Comparison of ENCODE assay signal across 34 cellular contexts in the genomic region with DNA sequence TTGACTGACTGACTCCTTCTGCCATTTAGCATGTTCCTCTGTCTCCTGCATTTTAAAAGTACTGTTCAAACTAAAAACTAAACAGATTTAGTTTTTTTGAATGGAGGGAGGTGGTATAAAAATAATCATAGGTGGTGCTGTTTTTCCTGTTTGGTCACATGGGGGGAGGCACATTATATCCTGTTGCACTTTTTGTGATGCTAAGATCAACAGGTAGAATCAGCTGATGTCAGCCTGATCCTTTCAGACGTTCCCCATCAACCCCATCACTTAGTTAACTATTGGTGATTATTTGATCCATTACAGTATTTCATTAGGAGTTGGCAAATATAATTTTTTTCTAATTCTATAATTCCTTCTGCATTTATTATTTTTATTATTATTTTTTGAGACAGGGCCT.
"Had no signal": no experiment of that assay in that cellular context is flagged by ENCODE, and none has a peak within 500 bp of the region (broad histone marks: within the 10 kb centered on the region; RNA-seq: fewer than 3 reads in every experiment).

No MANE protein-coding gene starts in this region.

- H3K36me3 ChIP-seq: MG63 had no signal

- H3K27ac ChIP-seq: KMS-11 had no signal

- H3K4me3 ChIP-seq: MG63 had no signal

- H3K9me3 ChIP-seq: MG63 had no signal

- DNase-seq: Karpas-422, Kasumi-1, MG63, MM.1S, MV-4-11, NCI-H1048, NCI-H1092, NCI-H1092 treated with DMSO at 0.1 percent for 48 hours, NCI-H1105, NCI-H1105 treated with DMSO at 0.1 percent for 48 hours, NCI-H1417, NCI-H1417 treated with DMSO at 0.1 percent for 48 hours, NCI-H1436, NCI-H1436 treated with DMSO at 0.1 percent for 48 hours, NCI-H1694, NCI-H1694 treated with DMSO at 0.1 percent for 48 hours, NCI-H187, NCI-H187 treated with DMSO at 0.1 percent for 48 hours, NCI-H1930, NCI-H2029, NCI-H2029 treated with DMSO at 0.1 percent for 48 hours, NCI-H2081, NCI-H2081 treated with DMSO at 0.1 percent for 48 hours, NCI-H2107, NCI-H2171, NCI-H2171 treated with DMSO at 0.1 percent for 48 hours, NCI-H2227 treated with DMSO at 0.1 percent for 48 hours, NCI-H226, NCI-H345, NCI-H446, NCI-H446 treated with DMSO at 0.1 percent for 48 hours, NCI-H510A, NCI-H510A treated with DMSO at 0.1 percent for 48 hours had no signal
